In genomic region chr4:114601304-114602052, GRCh38 we compare ENCODE assay signal across 9 cellular contexts. TPM values are rescaled to one million over a fixed set of nuclear protein-coding genes. Genes with fewer than 3 reads are reported as not detected.
DNase-seq lines count a peak whose midpoint lies in the region; ATAC-seq and TF ChIP-seq lines count a peak whose summit lies in the region.
"Had no signal": no experiment of that assay in that cellular context is flagged by ENCODE, and none has a peak within 500 bp of the region (broad histone marks: within the 10 kb centered on the region; RNA-seq: fewer than 3 reads in every experiment).

No MANE protein-coding gene starts in this region.

- no peak overlapping the region for H4K8ac ChIP-seq in neuronal stem cell (ENCODE audit: low read depth, low read length)

- H3K36me3 ChIP-seq in mucosa of descending colon (ENCODE audit: low read depth) (no peaks in the 10 kb centered on the region), neuronal stem cell (replicated peaks in 1 of 2; ENCODE audit: control insufficient read depth in 2 of 2, insufficient read depth in 2 of 2, low read length in 2 of 2) (no peaks in the 10 kb centered on the region)

- H2BK5ac ChIP-seq in neuronal stem cell (ENCODE audit: low read length) = no peak overlapping the region

- no peak overlapping the region for H3K27ac ChIP-seq in neuronal stem cell (replicated peaks; ENCODE audit: low read length)

- peaks cover 6 to 73% (median 23%) of the 10 kb centered on the region in 3 experiments for H3K27me3 ChIP-seq in neuronal stem cell (ENCODE audit: control insufficient read depth in 3 of 3, insufficient read depth in 3 of 3, low read depth in 1 of 3, low read length in 3 of 3)

- no peak overlapping the region for H2BK15ac ChIP-seq in neuronal stem cell (ENCODE audit: low read length)

- peaks cover 19% of the 10 kb centered on the region for H3K4me1 ChIP-seq in mucosa of descending colon (ENCODE audit: low read depth)
- H3K4me1 ChIP-seq in neuronal stem cell (ENCODE audit: control insufficient read depth in 2 of 2, insufficient read depth in 1 of 2, low read depth in 1 of 2, low read length in 2 of 2) = peaks cover 6 to 7% of the 10 kb centered on the region in 2 donors

- H2BK120ac ChIP-seq in neuronal stem cell (ENCODE audit: low read depth, low read length) = no peak overlapping the region

- DNase-seq in globus pallidus (ENCODE audit: low spot score) = peak; percentile 90
- no peak for DNase-seq in mucosa of descending colon
- DNase-seq in posterior vena cava (ENCODE audit: low spot score) = no peak
- DNase-seq in neuronal stem cell (ENCODE audit: low spot score) = no peak
- no peak for DNase-seq in GOT3 (lab: John Stamatoyannopoulos, UW)
- DNase-seq: NCI-H226 had no signal

- no peak overlapping the region for H3K4me2 ChIP-seq in neuronal stem cell (ENCODE audit: insufficient read depth, low read length, poor library complexity, severe bottlenecking)

- no CpG with 5 or more reads among the region's 5 CpGs for WGBS in neuronal stem cell (ENCODE audit: extremely low coverage in 2 of 2, insufficient read length in 2 of 2, insufficient replicate concordance in 1 of 2), 2 donors

- H3K9me3 ChIP-seq in mucosa of descending colon = no peaks in the 10 kb centered on the region
- H3K9me3 ChIP-seq in neuronal stem cell (replicated peaks in 1 of 2; ENCODE audit: control insufficient read depth in 2 of 2, insufficient read depth in 1 of 2, low read depth in 1 of 2, low read length in 2 of 2) = no peaks in the 10 kb centered on the region

- H2AFZ ChIP-seq in neuronal stem cell (ENCODE audit: low read length) = no peak overlapping the region

- no peak overlapping the region for H3K23ac ChIP-seq in neuronal stem cell (ENCODE audit: low read depth, low read length, poor library complexity)

- H2AK5ac ChIP-seq in neuronal stem cell (ENCODE audit: low read depth, low read length) = no peak overlapping the region

- H4K91ac ChIP-seq in neuronal stem cell (ENCODE audit: low read depth, low read length, poor library complexity) = no peak overlapping the region

- H3K4ac ChIP-seq in neuronal stem cell (ENCODE audit: low read length) = no peak overlapping the region

- no peak for TF ChIP-seq CTCF in mucosa of descending colon (IDR thresholded peaks at IDR 0.05)

- no peaks in the 10 kb centered on the region for H3K79me1 ChIP-seq in neuronal stem cell (ENCODE audit: low read depth, low read length)

- H3K18ac ChIP-seq in neuronal stem cell (ENCODE audit: low read length) = no peak overlapping the region

- H2BK12ac ChIP-seq in neuronal stem cell (ENCODE audit: low read length) = no peak overlapping the region

- intact Hi-C loops in mucosa of descending colon (cut with DNase I, micrococcal nuclease) = no loop called here
- intact Hi-C loops in posterior vena cava (cut with DNase I) = no loop called here

- H3K9ac ChIP-seq in neuronal stem cell (ENCODE audit: low read depth, low read length, poor library complexity) = no peak overlapping the region

- H3K4me3 ChIP-seq in mucosa of descending colon (no peak overlapping the region), neuronal stem cell (ENCODE audit: low read length in 2 of 2) (no peak overlapping the region)

- H3K14ac ChIP-seq in neuronal stem cell (ENCODE audit: low read length) = no peak overlapping the region

- ATAC-seq in GM18499 (IDR thresholded peaks at IDR 0.05; ENCODE audit: insufficient read depth, unreplicated experiment) = peak; percentile 36
- ATAC-seq in GM21529 (IDR thresholded peaks at IDR 0.05; ENCODE audit: unreplicated experiment) = peak; percentile 34
- ATAC-seq in HG03442 (IDR thresholded peaks at IDR 0.05; ENCODE audit: unreplicated experiment) = peak; percentile 26
- no peak for ATAC-seq in mucosa of descending colon

RNA-seq across cellular contexts. Expression of gene UGT8, which starts 2.9 kb away (rescaled TPM):
- 10 to 100 TPM; 21.7 to 66.8 (median 51.7) TPM for total RNA-seq in mucosa of descending colon
- total RNA-seq in posterior vena cava = under 1 TPM; 0.14 to 0.19 TPM
- 0.64 TPM for polyA plus RNA-seq in neuronal stem cell (2013, experiment 1 of 2)
- 0.76 TPM for polyA plus RNA-seq in neuronal stem cell (2013, experiment 2 of 2)

Comparison
In these comparisons a context has a peak if more than half of its experiments do, and no peak if none do; other contexts are left out.
1. RNA of gene UGT8, which starts 2.9 kb away (total RNA-seq): 21.7 to 66.8 TPM in mucosa of descending colon; 0.14 to 0.19 TPM in posterior vena cava; every median in the first group is over 10 times any median in the second.